22 cellular contexts compared by ENCODE assay signal in genomic region chrX:23790147-23790497, GRCh38. TPM values are rescaled to one million over a fixed set of nuclear protein-coding genes. Genes with fewer than 3 reads are reported as not detected.
DNase-seq lines count a peak whose midpoint lies in the region; ATAC-seq, FAIRE-seq and TF ChIP-seq lines count a peak whose summit lies in the region.
"Had no signal": no experiment of that assay in that cellular context is flagged by ENCODE, and none has a peak within 500 bp of the region (broad histone marks: within the 10 kb centered on the region; RNA-seq: fewer than 3 reads in every experiment).

No MANE protein-coding gene starts in this region.

- H3F3A ChIP-seq in neural progenitor cell (ENCODE audit: low read depth) (peaks cover 23% of the 10 kb centered on the region), GM23248 (ENCODE audit: insufficient read depth) (peaks cover 11% of the 10 kb centered on the region)

- no peak overlapping the region for H2AK5ac ChIP-seq in H9 (ENCODE audit: insufficient read length, low read length)

- TF ChIP-seq POLR2A in K562 (conservative IDR thresholded peaks at IDR 0.05) (no peak), testis (IDR thresholded peaks at IDR 0.05) (no peak)

- H3K36me3 ChIP-seq in K562 (ENCODE audit: control insufficient read depth, insufficient read depth, low read length) (peaks cover 11% of the 10 kb centered on the region), neural progenitor cell (no peaks in the 10 kb centered on the region), testis (ENCODE audit: low read depth, missing control alignments) (no peaks in the 10 kb centered on the region), GM23248 (ENCODE audit: low read depth) (0 out of 2 replicates have a peak, but pooled peaks cover 11% of the 10 kb centered on the region)
- H3K36me3 ChIP-seq: BE2C had no signal

- no peak for TF ChIP-seq EP300 in K562 (IDR thresholded peaks at IDR 0.05; ENCODE audit: low read length)

- H3K4me1 Mint-ChIP-seq in H9 (peaks cover 15 to 17% of the 10 kb centered on the region in 2 experiments), neural progenitor cell (peaks cover 40% of the 10 kb centered on the region)

- H3K9me3 Mint-ChIP-seq in H9: no peaks in the 10 kb centered on the region
- H3K9me3 Mint-ChIP-seq in neural progenitor cell: no peaks in the 10 kb centered on the region
- H3K9me3 Mint-ChIP-seq: CD4-positive, alpha-beta memory T cell had no signal

- no peak overlapping the region for H3K23ac ChIP-seq in H9 (ENCODE audit: insufficient read length, low read depth, low read length)

- H3K4me3 Mint-ChIP-seq in H9: no peak overlapping the region
- no peak overlapping the region for H3K4me3 Mint-ChIP-seq in neural progenitor cell
- H3K4me3 Mint-ChIP-seq: CD4-positive, alpha-beta memory T cell had no signal

- H3K56ac ChIP-seq in H9 (ENCODE audit: insufficient read length, low read depth, low read length): no peak overlapping the region

- no peak overlapping the region for H4K8ac ChIP-seq in H9 (replicated peaks; ENCODE audit: insufficient read length, low read depth, low read length)

- H3K9me1 ChIP-seq in K562 (ENCODE audit: control insufficient read depth, insufficient read depth, low read length): no peaks in the 10 kb centered on the region

- TF ChIP-seq CTCF in H9 (conservative IDR thresholded peaks at IDR 0.05) (no peak), K562 (IDR thresholded peaks at IDR 0.05 in 2 of 3, conservative IDR thresholded peaks at IDR 0.05 in 1 of 3; ENCODE audit: insufficient read depth in 2 of 3, low read depth in 1 of 3, low read length in 3 of 3) (no peak), neural progenitor cell (IDR thresholded peaks at IDR 0.05) (no peak), testis (IDR thresholded peaks at IDR 0.05) (no peak)

- CTCF ChIA-PET in K562 (lab: Yijun Ruan, JAX; ENCODE audit: low intra/inter-chr PET ratio): no interaction called here

- H4K20me1 ChIP-seq in H9 (ENCODE audit: control insufficient read depth, insufficient read depth, insufficient read length) (no peaks in the 10 kb centered on the region), K562 (replicated peaks; ENCODE audit: control insufficient read depth, insufficient read depth, low read length) (no peaks in the 10 kb centered on the region), neural progenitor cell (ENCODE audit: low read depth) (no peaks in the 10 kb centered on the region), GM23248 (ENCODE audit: insufficient read depth) (no peaks in the 10 kb centered on the region)

- H3K27me3 Mint-ChIP-seq in H9 (ENCODE audit: low read depth) (no peaks in the 10 kb centered on the region), neural progenitor cell (ENCODE audit: insufficient read depth, low read depth) (no peaks in the 10 kb centered on the region)
- H3K27me3 Mint-ChIP-seq: CD4-positive, alpha-beta memory T cell had no signal

- in situ Hi-C loops in K562 (cut with MboI) (no loop called here), GM23248 (cut with MboI) (no loop called here)

- H3K4me2 ChIP-seq in H9 (ENCODE audit: insufficient read depth, insufficient read length, low read length): no peak overlapping the region
- H3K4me2 ChIP-seq in K562 (ENCODE audit: insufficient read depth, low read length): no peak overlapping the region
- H3K4me2 ChIP-seq in neural progenitor cell: no peak overlapping the region
- H3K4me2 ChIP-seq in GM23248 (ENCODE audit: unreplicated experiment): no peak overlapping the region

- H3K23me2 ChIP-seq in H9 (ENCODE audit: insufficient read length, low read depth, low read length, poor library complexity, severe bottlenecking): no peaks in the 10 kb centered on the region

- H2AFZ ChIP-seq in H9 (ENCODE audit: low read length): no peak overlapping the region
- no peak overlapping the region for H2AFZ ChIP-seq in K562 (ENCODE audit: low read depth, low read length)
- H2AFZ ChIP-seq in neural progenitor cell (replicated peaks): peak overlapping the region; percentile 63
- H2AFZ ChIP-seq in GM23248: no peak overlapping the region

- H3K4me1 ChIP-seq in H9 (ENCODE audit: insufficient read depth, low read length) (no peaks in the 10 kb centered on the region; the same call in 1 of the 2 replicates), K562 (replicated peaks in 1 of 2; ENCODE audit: control insufficient read depth in 2 of 2, insufficient read depth in 2 of 2, low read length in 2 of 2) (no peaks in the 10 kb centered on the region; a peak in 2 of 5 replicates), neural progenitor cell (peaks cover 23% of the 10 kb centered on the region), testis (no peaks in the 10 kb centered on the region), GM23248 (ENCODE audit: insufficient read depth) (peaks cover 3% of the 10 kb centered on the region; the same call in 1 of the 2 replicates)
- H3K4me1 ChIP-seq: BE2C had no signal

- ATAC-seq in K562: no peak
- no peak for ATAC-seq in HG03439 (IDR thresholded peaks at IDR 0.05; ENCODE audit: unreplicated experiment)
- no peak for ATAC-seq in GM21423 (IDR thresholded peaks at IDR 0.05; ENCODE audit: unreplicated experiment)

- H3K4me3 ChIP-seq in K562: no peak overlapping the region
- no peak overlapping the region for H3K4me3 ChIP-seq in neural progenitor cell
- H3K4me3 ChIP-seq in testis: no peak overlapping the region
- H3K4me3 ChIP-seq in GM23248: no peak overlapping the region
- H3K4me3 ChIP-seq: HAP-1 had no signal

- H3K27ac ChIP-seq in H9 (ENCODE audit: insufficient read length, low read depth, low read length) (no peak overlapping the region), K562 (ENCODE audit: extremely low read depth, low read depth, low read length) (no peak overlapping the region), neural progenitor cell (no peak overlapping the region), testis (no peak overlapping the region), GM23248 (no peak overlapping the region)
- H3K27ac ChIP-seq: HL-60 had no signal

- H3K27me3 ChIP-seq in H9 (ENCODE audit: insufficient read depth, low read length): no peaks in the 10 kb centered on the region
- no peaks in the 10 kb centered on the region for H3K27me3 ChIP-seq in K562 (ENCODE audit: control insufficient read depth in 2 of 2, insufficient read depth in 2 of 2, low read length in 2 of 2)
- no peaks in the 10 kb centered on the region for H3K27me3 ChIP-seq in neural progenitor cell
- H3K27me3 ChIP-seq in testis: no peaks in the 10 kb centered on the region
- H3K27me3 ChIP-seq in GM23248 (replicated peaks; ENCODE audit: insufficient read depth): no peaks in the 10 kb centered on the region
- H3K27me3 ChIP-seq: BE2C had no signal

- intact Hi-C loops in K562 (cut with micrococcal nuclease): no loop called here
- intact Hi-C loops in testis (cut with DNase I; ENCODE audit: low total_unique reads): no loop called here

- no peak overlapping the region for H3K4ac ChIP-seq in H9 (ENCODE audit: low read depth, low read length)

- no peak overlapping the region for H3K9ac ChIP-seq in H9 (ENCODE audit: extremely low read depth, insufficient read length, low read length)
- H3K9ac ChIP-seq in K562 (ENCODE audit: insufficient read depth in 1 of 2, low read depth in 2 of 2, low read length in 2 of 2): no peak overlapping the region
- no peak overlapping the region for H3K9ac ChIP-seq in neural progenitor cell
- H3K9ac ChIP-seq in GM23248: no peak overlapping the region

- no peaks in the 10 kb centered on the region for H3K79me1 ChIP-seq in H9 (ENCODE audit: insufficient read depth, low read depth, low read length, poor library complexity, severe bottlenecking)

- no peak overlapping the region for H3K18ac ChIP-seq in H9 (ENCODE audit: insufficient read length, low read depth, low read length)

- POLR2A ChIA-PET in K562 (lab: Yijun Ruan, JAX): no interaction called here

- H3T11ph ChIP-seq in H9 (ENCODE audit: low read length): no peak overlapping the region

- no peak overlapping the region for H4K5ac ChIP-seq in H9 (ENCODE audit: insufficient read length, low read depth, low read length)

- no peak overlapping the region for H2BK20ac ChIP-seq in H9 (ENCODE audit: low read depth, low read length, poor library complexity, severe bottlenecking)

- no peak overlapping the region for H3K14ac ChIP-seq in H9 (ENCODE audit: insufficient read depth, low read length)

- H2BK120ac ChIP-seq in H9 (ENCODE audit: low read depth, low read length, poor library complexity, severe bottlenecking): no peak overlapping the region

- no peak for FAIRE-seq in K562 (lab: Jason Lieb, UNC)
- FAIRE-seq: D721Med, GM19239 had no signal

- no peaks in the 10 kb centered on the region for H3K9me3 ChIP-seq in H9 (ENCODE audit: control insufficient read depth, low read depth, low read length)
- no peaks in the 10 kb centered on the region for H3K9me3 ChIP-seq in K562 (replicated peaks; ENCODE audit: control insufficient read depth, insufficient read depth, low read depth, low read length)
- no peaks in the 10 kb centered on the region for H3K9me3 ChIP-seq in neural progenitor cell (ENCODE audit: low read depth)
- H3K9me3 ChIP-seq in testis: no peaks in the 10 kb centered on the region
- H3K9me3 ChIP-seq in GM23248 (ENCODE audit: low read depth): no peaks in the 10 kb centered on the region
- H3K9me3 ChIP-seq: BE2C, HAP-1 had no signal

- no peak overlapping the region for H2BK12ac ChIP-seq in H9 (ENCODE audit: insufficient read length, low read depth, low read length)

- no TSS peak for BruUV-seq in K562 (replicated peaks; lab: Mats Ljungman, UMichigan)

- TF ChIP-seq RAD21 in K562 (CRISPR knock-in tag; conservative IDR thresholded peaks at IDR 0.05 in 1 of 2, IDR thresholded peaks at IDR 0.05 in 1 of 2): no peak

- H3K27ac Mint-ChIP-seq in H9: peak overlapping the region in 2 of 3 experiments; percentile 38 to 62; a peak in 2 of 7 replicates
- peak overlapping the region; percentile 70 for H3K27ac Mint-ChIP-seq in neural progenitor cell
- H3K27ac Mint-ChIP-seq: CD4-positive, alpha-beta memory T cell had no signal

- H4K91ac ChIP-seq in H9 (ENCODE audit: insufficient read length, low read depth, low read length): no peak overlapping the region

- no CpG with 5 or more reads among the region's 11 CpGs for WGBS in H9 (ENCODE audit: extremely low coverage, insufficient read length, low lambda C conversion rate)
- WGBS in K562 (ENCODE audit: insufficient coverage, low coverage, missing lambda C conversion rate): 67% methylated on average over 1 of the region's 11 CpGs
- WGBS in testis, 2 donors: 56 to 87% methylated on average over 11 of the region's 11 CpGs
- WGBS in GM23248 (ENCODE audit: low coverage in 1 of 2, low lambda C conversion rate in 2 of 2, missing lambda C conversion rate in 2 of 2), 2 experiments: 83 to 98% methylated on average over 1 to 11 of the region's 11 CpGs

- no peaks in the 10 kb centered on the region for H3K9me2 ChIP-seq in GM23248 (ENCODE audit: insufficient read depth)

- H2BK5ac ChIP-seq in H9 (ENCODE audit: insufficient read length, low read length): no peak overlapping the region

- H3K79me2 ChIP-seq in H9 (ENCODE audit: insufficient read depth, low read length) (no peaks in the 10 kb centered on the region), K562 (ENCODE audit: control insufficient read depth, insufficient read depth, low read length) (no peaks in the 10 kb centered on the region), neural progenitor cell (ENCODE audit: low read depth) (no peaks in the 10 kb centered on the region), GM23248 (ENCODE audit: insufficient read depth) (peaks cover 5% of the 10 kb centered on the region; the same call in 1 of the 2 replicates)

- H3K36me3 Mint-ChIP-seq in H9 (ENCODE audit: insufficient read depth in 1 of 3, low read depth in 3 of 3): peaks cover 8 to 13% (median 10%) of the 10 kb centered on the region in 3 experiments; a peak in 6 of 7 replicates
- peaks cover 11% of the 10 kb centered on the region for H3K36me3 Mint-ChIP-seq in neural progenitor cell

- DNase-seq in H9 (no peak), K562 (ENCODE audit: extremely low read depth in 1 of 4, low spot score in 3 of 4) (no peak), neural progenitor cell (ENCODE audit: low spot score) (no peak), testis (peak; percentile 44), NCI-H524 (lab: John Stamatoyannopoulos, UW) (no peak), GM23248 (no peak)
- DNase-seq: BE2C; CD4-positive, alpha-beta memory T cell; NCI-H1436; NCI-H2029; NCI-H2171 treated with DMSO at 0.1 percent for 48 hours; NCI-H446 treated with DMSO at 0.1 percent for 48 hours; NCI-H748 treated with DMSO at 0.1 percent for 48 hours; OCI-M1; RPMI8226; SIG-M5 had no signal

- no peak overlapping the region for H2BK15ac ChIP-seq in H9 (ENCODE audit: low read depth, low read length)

RNA-seq across cellular contexts. Expression of gene SAT1, which starts 7.1 kb away (rescaled TPM):
- total RNA-seq in H9 (2021) (55.2 and 62.2 TPM in 2 replicates), K562 (2014; rRNA removed) (48.7 and 53.2 TPM in 2 replicates), K562 (2014; rRNA removed; fragmentation: Illumina TruSeq; extraction: Trizol) (71.1 and 71.9 TPM in 2 replicates), K562 (2015; rRNA removed; fragmentation: Illumina TruSeq; extraction: Trizol) (43.7 and 47.4 TPM in 2 replicates), K562 (2021) (49.2 and 51.8 TPM in 2 replicates), neural progenitor cell (ENCODE audit: low replicate concordance) (110 and 168 TPM in 2 replicates), testis (100 to 1,000 TPM; 299 to 459 TPM)
- total RNA-seq in K562 (2011; cell fraction: chromatin; rRNA removed; ENCODE audit: low replicate concordance): 146 and 240 TPM in 2 replicates
- 107 and 113 TPM in 2 replicates for total RNA-seq in K562 (2011; cell fraction: nucleolus; rRNA removed)
- 145 and 181 TPM in 2 replicates for total RNA-seq in K562 (2011; cell fraction: nucleoplasm; rRNA removed)
- polyA plus RNA-seq in K562 (2011; rRNA removed) (160 and 169 TPM in 2 replicates), K562 (2014; fragmentation: Illumina TruSeq; extraction: Trizol) (66.1 and 74.1 TPM in 2 replicates), K562 (2014; fragmentation: Nextera tagmentation; extraction: Ambion mirVana) (100 to 1,000 TPM; 161 to 194 TPM), K562 (2014; rRNA removed) (77.6 and 94.7 TPM in 2 replicates), testis (ENCODE audit: insufficient read depth, low read depth, low replicate concordance) (258 TPM), GM23248 (2016; fragmentation: Nextera tagmentation; extraction: Ambion mirVana) (223 and 245 TPM in 2 replicates)
- polyA plus RNA-seq in K562 (2011; cell fraction: cytosol; rRNA removed): 24.1 and 90.3 TPM in 2 replicates
- 354 and 641 TPM in 2 replicates for polyA plus RNA-seq in K562 (2011; cell fraction: nucleus; rRNA removed)
- 60.7 and 194 TPM in 2 replicates for polyA plus RNA-seq in K562 (2012)
- 51.7 and 72.1 TPM in 2 replicates for polyA minus RNA-seq in K562 (2011; rRNA and poly(A)+ RNA removed)
- polyA minus RNA-seq in K562 (2011; cell fraction: cytosol; rRNA and poly(A)+ RNA removed): 17.5 and 19.9 TPM in 2 replicates
- 59.4 and 128 TPM in 2 replicates for polyA minus RNA-seq in K562 (2011; cell fraction: nucleus; rRNA and poly(A)+ RNA removed)
- total RNA-seq in GM23248 (2014; rRNA removed; shearing (Covaris generic)): 168 and 171 TPM in 2 replicates

RNA-seq across cellular contexts. Expression of gene ACOT9, which starts 47.0 kb away (rescaled TPM):
- 72.3 and 73.4 TPM in 2 replicates for total RNA-seq in H9 (2021)
- 67.3 and 68.2 TPM in 2 replicates for total RNA-seq in K562 (2011; cell fraction: chromatin; rRNA removed; ENCODE audit: low replicate concordance)
- 41.0 and 44.0 TPM in 2 replicates for total RNA-seq in K562 (2011; cell fraction: nucleolus; rRNA removed)
- 36.3 and 43.4 TPM in 2 replicates for total RNA-seq in K562 (2011; cell fraction: nucleoplasm; rRNA removed)
- 33.2 and 34.2 TPM in 2 replicates for total RNA-seq in K562 (2014; rRNA removed)
- total RNA-seq in K562 (2014; rRNA removed; fragmentation: Illumina TruSeq; extraction: Trizol): 50.6 and 55.5 TPM in 2 replicates
- 29.8 and 31.2 TPM in 2 replicates for total RNA-seq in K562 (2015; rRNA removed; fragmentation: Illumina TruSeq; extraction: Trizol)
- 35.3 and 38.6 TPM in 2 replicates for total RNA-seq in K562 (2021)
- polyA plus RNA-seq in K562 (2011; rRNA removed): 37.6 and 60.3 TPM in 2 replicates
- polyA plus RNA-seq in K562 (2011; cell fraction: cytosol; rRNA removed): 15.1 and 24.6 TPM in 2 replicates
- polyA plus RNA-seq in K562 (2011; cell fraction: nucleus; rRNA removed): 45.6 and 53.8 TPM in 2 replicates
- polyA plus RNA-seq in K562 (2012): 31.7 and 37.7 TPM in 2 replicates
- 45.3 and 46.4 TPM in 2 replicates for polyA plus RNA-seq in K562 (2014; fragmentation: Illumina TruSeq; extraction: Trizol)
- 10 to 100 TPM; 50.0 to 80.9 TPM for polyA plus RNA-seq in K562 (2014; fragmentation: Nextera tagmentation; extraction: Ambion mirVana)
- 45.2 and 51.0 TPM in 2 replicates for polyA plus RNA-seq in K562 (2014; rRNA removed)
- polyA minus RNA-seq in K562 (2011; rRNA and poly(A)+ RNA removed): 39.3 and 52.9 TPM in 2 replicates
- 13.5 and 22.0 TPM in 2 replicates for polyA minus RNA-seq in K562 (2011; cell fraction: cytosol; rRNA and poly(A)+ RNA removed)
- polyA minus RNA-seq in K562 (2011; cell fraction: nucleus; rRNA and poly(A)+ RNA removed): 17.5 and 25.1 TPM in 2 replicates
- total RNA-seq in neural progenitor cell (ENCODE audit: low replicate concordance): 32.4 and 52.7 TPM in 2 replicates
- 10 to 100 TPM; 27.1 to 29.4 TPM for total RNA-seq in testis
- polyA plus RNA-seq in testis (ENCODE audit: insufficient read depth, low read depth, low replicate concordance): 22.0 TPM
- 67.2 and 85.2 TPM in 2 replicates for total RNA-seq in GM23248 (2014; rRNA removed; shearing (Covaris generic))
- polyA plus RNA-seq in GM23248 (2016; fragmentation: Nextera tagmentation; extraction: Ambion mirVana): 62.5 and 66.7 TPM in 2 replicates
